Comparison of ENCODE assay signal across 31 cellular contexts in genomic region chr14:87148655-87149054, GRCh38.
A peak's percentile ranks its signal among the peaks of the same experiment; 100 is the strongest.
DNase-seq lines count a peak whose midpoint lies in the region; ATAC-seq and TF ChIP-seq lines count a peak whose summit lies in the region.
"Had no signal": no experiment of that assay in that cellular context is flagged by ENCODE, and none has a peak within 500 bp of the region (broad histone marks: within the 10 kb centered on the region; RNA-seq: fewer than 3 reads in every experiment).

No MANE protein-coding gene starts in this region.

- H3K4me1 Mint-ChIP-seq in chondrocyte (ENCODE audit: low read depth), result peaks cover 28% of the 10 kb centered on the region
- H3K4me1 Mint-ChIP-seq in mesothelial cell of epicardium, result peaks cover 34% of the 10 kb centered on the region
- no peaks in the 10 kb centered on the region for H3K4me1 Mint-ChIP-seq in T-helper 17 cell
- H3K4me1 Mint-ChIP-seq: B cell; IgD-negative memory B cell; stimulated activated naive B cell treated with anti-CD40 and anti-IgM and Interleukin-4, amounts not matched to agents 10 μg/mL and 1 μg/mL and 100 μg/mL, for 72 hours had no signal

- peak overlapping the region; percentile 19; the same call in 1 of the 2 replicates for H3K4me2 ChIP-seq in IMR-90 (ENCODE audit: low read depth, low read length)
- H3K4me2 ChIP-seq: hepatocyte had no signal

- no peak overlapping the region for H3K56ac ChIP-seq in IMR-90 (ENCODE audit: extremely low read depth, insufficient read depth, low read length)

- CTCF ChIA-PET in IMR-90 (lab: Yijun Ruan, JAX), result no interaction called here

- H3K9me3 Mint-ChIP-seq in chondrocyte (ENCODE audit: low read depth) (no peaks in the 10 kb centered on the region), mesothelial cell of epicardium (no peaks in the 10 kb centered on the region)
- H3K9me3 Mint-ChIP-seq: neural crest cell, type B pancreatic cell had no signal

- no peak overlapping the region for H2AFZ ChIP-seq in IMR-90 (replicated peaks; ENCODE audit: low read length, poor library complexity)
- H2AFZ ChIP-seq: hepatocyte had no signal

- H4K8ac ChIP-seq in IMR-90 (ENCODE audit: low read depth in 2 of 2, low read length in 2 of 2), result no peak overlapping the region

- peak overlapping the region; percentile 74 for H2BK5ac ChIP-seq in IMR-90 (ENCODE audit: low read depth, low read length, poor library complexity, severe bottlenecking)

- H3K27ac Mint-ChIP-seq in chondrocyte (ENCODE audit: unreplicated experiment), result peak overlapping the region; percentile 9
- H3K27ac Mint-ChIP-seq in mesothelial cell of epicardium, result peak overlapping the region; percentile 66
- no peak overlapping the region for H3K27ac Mint-ChIP-seq in T-helper 17 cell
- H3K27ac Mint-ChIP-seq: activated naive CD8-positive, alpha-beta T cell; activated T-cell treated with anti-CD3 and anti-CD28 coated beads, Interleukin-2, amount 50 U/mL, for 24 hours; B cell; CD8-positive, alpha-beta T cell; IgD-negative memory B cell; stimulated activated naive B cell treated with anti-CD40 and anti-IgM and Interleukin-4, amounts not matched to agents 10 μg/mL and 1 μg/mL and 100 μg/mL, for 72 hours; type B pancreatic cell had no signal

- no peak overlapping the region for H3K9ac ChIP-seq in IMR-90 (ENCODE audit: low read depth, low read length)

- H2BK20ac ChIP-seq in IMR-90 (ENCODE audit: low read depth, low read length), result no peak overlapping the region

- TF ChIP-seq CTCF in IMR-90 (conservative IDR thresholded peaks at IDR 0.05; ENCODE audit: low read depth, low read length) (no peak), chondrocyte (IDR thresholded peaks at IDR 0.05) (no peak), mesothelial cell of epicardium (IDR thresholded peaks at IDR 0.05; ENCODE audit: unreplicated experiment) (no peak)

- no peak overlapping the region for H3K14ac ChIP-seq in IMR-90 (replicated peaks; ENCODE audit: low read depth, low read length)

- intact Hi-C loops in IMR-90 (cut with micrococcal nuclease), result no loop called here

- H2BK15ac ChIP-seq in IMR-90 (ENCODE audit: low read depth, low read length), result no peak overlapping the region

- no peaks in the 10 kb centered on the region for H3K27me3 ChIP-seq in IMR-90 (ENCODE audit: control insufficient read depth, insufficient read depth, low read length)
- H3K27me3 ChIP-seq: ascending aorta, esophagus muscularis mucosa, hepatocyte, pancreas had no signal

- H3K36me3 Mint-ChIP-seq in chondrocyte (ENCODE audit: low read depth) (no peaks in the 10 kb centered on the region), mesothelial cell of epicardium (no peaks in the 10 kb centered on the region), T-helper 17 cell (ENCODE audit: low read depth) (no peaks in the 10 kb centered on the region)
- H3K36me3 Mint-ChIP-seq: activated naive CD8-positive, alpha-beta T cell; CD8-positive, alpha-beta T cell; IgD-negative memory B cell; stimulated activated naive B cell treated with anti-CD40 and anti-IgM and Interleukin-4, amounts not matched to agents 10 μg/mL and 1 μg/mL and 100 μg/mL, for 72 hours; type B pancreatic cell had no signal

- H3K4me3 ChIP-seq in IMR-90 (ENCODE audit: insufficient read depth, low read depth, low read length), result no peak overlapping the region
- H3K4me3 ChIP-seq: ascending aorta, esophagus muscularis mucosa, hepatocyte, lung, pancreas, skin epidermis had no signal

- no CpG with 5 or more reads among the region's 3 CpGs for WGBS in IMR-90 (ENCODE audit: extremely low coverage in 2 of 2, insufficient read length in 1 of 2), 2 experiments

- H3K18ac ChIP-seq in IMR-90 (ENCODE audit: low read depth, low read length), result peak overlapping the region; percentile 46; the same call in 1 of the 2 replicates

- H3K27me3 Mint-ChIP-seq in chondrocyte (ENCODE audit: low read depth) (no peaks in the 10 kb centered on the region), mesothelial cell of epicardium (ENCODE audit: low read depth) (no peaks in the 10 kb centered on the region), T-helper 17 cell (no peaks in the 10 kb centered on the region)
- H3K27me3 Mint-ChIP-seq: activated naive CD8-positive, alpha-beta T cell; activated T-cell treated with anti-CD3 and anti-CD28 coated beads, Interleukin-2, amount 50 U/mL, for 24 hours; B cell; IgD-negative memory B cell; stimulated activated naive B cell treated with anti-CD40 and anti-IgM and Interleukin-4, amounts not matched to agents 10 μg/mL and 1 μg/mL and 100 μg/mL, for 72 hours had no signal

- in situ Hi-C loops in IMR-90 (cut with MboI; ENCODE audit: low sequenced_read_pairs), result no loop called here

- no peak for ATAC-seq in IMR-90 (ENCODE audit: low read depth)
- no peak for ATAC-seq in T-helper 17 cell
- no peak for ATAC-seq in HG03196 (IDR thresholded peaks at IDR 0.05; ENCODE audit: unreplicated experiment)
- ATAC-seq: CD8-positive, alpha-beta T cell; pancreas; PC-3; stimulated activated naive B cell treated with anti-CD40 and anti-IgM and Interleukin-4, amounts not matched to agents 10 μg/mL and 1 μg/mL and 100 μg/mL, for 72 hours had no signal

- no peaks in the 10 kb centered on the region for H3K9me1 ChIP-seq in IMR-90 (ENCODE audit: insufficient read depth, low read length)

- no peaks in the 10 kb centered on the region for H3K79me1 ChIP-seq in IMR-90 (ENCODE audit: low read depth in 1 of 2, low read length in 2 of 2)

- no peak overlapping the region for H3K4ac ChIP-seq in IMR-90 (ENCODE audit: low read depth, low read length)

- BruUV-seq in IMR-90 (replicated peaks; lab: Mats Ljungman, UMichigan), result no TSS peak

- dilution Hi-C loops in IMR-90 (cut with HindIII; ENCODE audit: low sequenced_read_pairs, unreplicated experiment), result no loop called here

- no peak for TF ChIP-seq POLR2A in IMR-90 (IDR thresholded peaks at IDR 0.05; ENCODE audit: low read depth, low read length)

- H3K9me3 ChIP-seq in IMR-90 (ENCODE audit: control insufficient read depth, insufficient read depth, low read length) (no peaks in the 10 kb centered on the region), T-helper 17 cell (ENCODE audit: control insufficient read depth, low read length, poor library complexity, severe bottlenecking) (no peaks in the 10 kb centered on the region)
- H3K9me3 ChIP-seq: ascending aorta, esophagus muscularis mucosa, pancreas had no signal

- no peak for TF ChIP-seq RAD21 in IMR-90 (IDR thresholded peaks at IDR 0.05; ENCODE audit: low read length)

- no peaks in the 10 kb centered on the region for H3K36me3 ChIP-seq in IMR-90 (ENCODE audit: control insufficient read depth, insufficient read depth, low read length)
- H3K36me3 ChIP-seq: ascending aorta, esophagus muscularis mucosa, pancreas had no signal

- peak; percentile 34 for DNase-seq in AG08395 (ENCODE audit: low spot score)
- no peak for DNase-seq in IMR-90
- no peak for DNase-seq in chondrocyte (ENCODE audit: low spot score)
- DNase-seq in mesothelial cell of epicardium (ENCODE audit: low spot score in 2 of 2, unreplicated experiment in 2 of 2), result no peak
- DNase-seq in substantia nigra (lab: John Stamatoyannopoulos, UW), result no peak
- no peak for DNase-seq in T-helper 17 cell
- no peak for DNase-seq in NCI-H2029 (lab: John Stamatoyannopoulos, UW)
- DNase-seq: activated CD4-positive, alpha-beta T cell treated with anti-CD3 and anti-CD28 coated beads, Interleukin-2, amount 50 U/mL, for 1 hour; activated CD4-positive, CD25-positive, alpha-beta regulatory T cell; activated effector memory CD4-positive, alpha-beta T cell treated with anti-CD3 and anti-CD28 coated beads, Interleukin-2, amount 50 U/mL, for 16 hours; activated T-cell treated with anti-CD3 and anti-CD28 coated beads, Interleukin-2, amount 50 U/mL, for 24 hours; CD8-positive, alpha-beta T cell; NCI-H1092; NCI-H1694; NCI-H524; pancreas; PC-3; retina; stimulated activated naive B cell treated with anti-CD40 and anti-IgM and Interleukin-4, amounts not matched to agents 10 μg/mL and 1 μg/mL and 100 μg/mL, for 72 hours; T-helper 1 cell had no signal

- H3K27ac ChIP-seq in IMR-90 (ENCODE audit: insufficient read depth, low read length), result no peak overlapping the region
- H3K27ac ChIP-seq in substantia nigra (ENCODE audit: low read depth, low read length, poor library complexity, severe bottlenecking), result no peak overlapping the region
- H3K27ac ChIP-seq: ascending aorta, esophagus muscularis mucosa, hepatocyte, pancreas had no signal

- no peak overlapping the region; the same call in 1 of the 2 replicates for H2BK120ac ChIP-seq in IMR-90 (ENCODE audit: low read depth, low read length)

- H3K23ac ChIP-seq in IMR-90 (ENCODE audit: low read depth, low read length), result no peak overlapping the region

- peaks cover 2% of the 10 kb centered on the region; the same call in 1 of the 2 replicates for H3K4me1 ChIP-seq in IMR-90 (ENCODE audit: control insufficient read depth, insufficient read depth, low read length)
- H3K4me1 ChIP-seq: ascending aorta had no signal

- H3K4me3 Mint-ChIP-seq in chondrocyte (ENCODE audit: unreplicated experiment) (no peak overlapping the region), mesothelial cell of epicardium (no peak overlapping the region), T-helper 17 cell (no peak overlapping the region)
- H3K4me3 Mint-ChIP-seq: activated naive CD8-positive, alpha-beta T cell; activated T-cell treated with anti-CD3 and anti-CD28 coated beads, Interleukin-2, amount 50 U/mL, for 24 hours; B cell; CD8-positive, alpha-beta T cell; IgD-negative memory B cell; neural crest cell; stimulated activated naive B cell treated with anti-CD40 and anti-IgM and Interleukin-4, amounts not matched to agents 10 μg/mL and 1 μg/mL and 100 μg/mL, for 72 hours; type B pancreatic cell had no signal

- H2AK5ac ChIP-seq in IMR-90 (ENCODE audit: low read depth, low read length), result no peak overlapping the region

- H4K20me1 ChIP-seq in IMR-90 (ENCODE audit: insufficient read depth, low read length), result no peaks in the 10 kb centered on the region

- H4K91ac ChIP-seq in IMR-90 (ENCODE audit: insufficient read depth, low read depth, low read length), result no peak overlapping the region

- POLR2A ChIA-PET in IMR-90 (lab: Charles Lee; ENCODE audit: unreplicated experiment), result interaction anchor here (0.8 kb wide), 1 partner anchor 17 kb away, joined by 3 read pairs; no protein-coding TSS in a partner anchor

- no peak overlapping the region for H4K5ac ChIP-seq in IMR-90 (ENCODE audit: low read depth, low read length)

- no peak overlapping the region for H2AK9ac ChIP-seq in IMR-90 (replicated peaks; ENCODE audit: low read depth, low read length, poor library complexity)

TF ChIP-seq in IMR-90, 13 proteins besides CTCF, POLR2A, EP300 and RAD21 (continues in another document):
- TF ChIP-seq CEBPB (IDR thresholded peaks at IDR 0.05; ENCODE audit: low read depth, low read length) (no peak), FOS (IDR thresholded peaks at IDR 0.05; ENCODE audit: low read depth, low read length) (no peak), RFX5 (IDR thresholded peaks at IDR 0.05; ENCODE audit: low read depth, low read length) (no peak), USF2 (IDR thresholded peaks at IDR 0.05; ENCODE audit: low read depth, low read length) (no peak)
